1 cellular context compared by ENCODE assay signal in genomic region chr22:20027966-20028854, GRCh38.
TF ChIP-seq lines count a peak whose summit lies in the region.

No MANE protein-coding gene starts in this region.

TF ChIP-seq in WTC11, 78 proteins besides CTCF, POLR2A, EP300 and RAD21 (continued from another document):
- no peak for TF ChIP-seq ZNF425 (CRISPR knock-in tag; conservative IDR thresholded peaks at IDR 0.05)
- no peak for TF ChIP-seq ZNF396 (CRISPR knock-in tag; IDR thresholded peaks at IDR 0.05; ENCODE audit: borderline replicate concordance)
- no peak for TF ChIP-seq E2F5 (CRISPR knock-in tag; IDR thresholded peaks at IDR 0.05)
- TF ChIP-seq HMGXB4 (CRISPR knock-in tag; IDR thresholded peaks at IDR 0.05), result no peak
- TF ChIP-seq E2F1 (CRISPR knock-in tag; IDR thresholded peaks at IDR 0.05), result no peak
- TF ChIP-seq ZSCAN18 (CRISPR knock-in tag; IDR thresholded peaks at IDR 0.05), result no peak
- TF ChIP-seq AR (CRISPR knock-in tag; IDR thresholded peaks at IDR 0.05), result no peak
- no peak for TF ChIP-seq JUN (CRISPR knock-in tag; IDR thresholded peaks at IDR 0.05)
- no peak for TF ChIP-seq ZNF416 (CRISPR knock-in tag; IDR thresholded peaks at IDR 0.05)
- no peak for TF ChIP-seq GTF2I (CRISPR knock-in tag; conservative IDR thresholded peaks at IDR 0.05)
